In the genomic region with DNA sequence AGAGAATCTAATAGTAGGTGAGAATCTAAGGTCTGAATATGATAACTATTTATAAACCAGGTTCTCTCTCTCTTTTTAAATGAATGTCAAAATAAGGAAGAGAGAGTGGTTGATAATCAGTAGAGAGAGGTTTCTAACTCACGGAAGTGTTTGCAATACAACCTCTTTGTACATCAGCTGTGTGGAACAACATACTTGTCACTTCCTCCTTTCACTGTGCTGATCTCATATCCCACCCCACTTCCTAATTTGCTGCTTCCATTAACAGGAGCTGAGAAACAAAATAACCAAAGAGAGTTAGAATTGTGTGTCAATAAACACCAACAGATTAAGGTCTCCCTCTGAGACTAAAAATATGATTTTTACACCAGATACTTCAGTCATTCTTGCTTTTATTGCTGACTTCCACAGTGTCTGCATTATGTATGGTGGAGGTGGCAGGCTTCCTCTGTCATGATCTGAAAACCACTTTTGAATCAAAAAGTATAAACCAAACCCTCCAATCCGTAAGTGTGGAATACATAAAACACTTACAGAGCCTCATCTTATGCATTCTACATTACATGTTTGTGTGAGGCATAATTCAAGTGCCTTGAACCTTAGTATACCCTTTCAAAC, we compare ENCODE assay signal across 7 cellular contexts. TPM values are rescaled to one million over a fixed set of nuclear protein-coding genes. Genes with fewer than 3 reads are reported as not detected.
DNase-seq lines count a peak whose midpoint lies in the region; ATAC-seq, FAIRE-seq and TF ChIP-seq lines count a peak whose summit lies in the region.

No MANE protein-coding gene starts in this region.

- peaks cover 6% of the 10 kb centered on the region for H3K4me1 Mint-ChIP-seq in neural progenitor cell

- no peaks in the 10 kb centered on the region for H3K9me3 Mint-ChIP-seq in neural progenitor cell

- no peak overlapping the region for H3K27ac Mint-ChIP-seq in neural progenitor cell

- no peaks in the 10 kb centered on the region for H3K4me1 ChIP-seq in neural progenitor cell

- no peak for FAIRE-seq in frontal cortex (lab: Jason Lieb, UNC)

- H3K4me2 ChIP-seq in SU-DHL-6 (ENCODE audit: low read depth, low read length, poor library complexity, severe bottlenecking): peak overlapping the region; percentile 34
- no peak overlapping the region for H3K4me2 ChIP-seq in neural progenitor cell

- H3K79me2 ChIP-seq in SU-DHL-6 (ENCODE audit: insufficient read depth, low read length) (peaks cover 25% of the 10 kb centered on the region), neural progenitor cell (ENCODE audit: low read depth) (peaks cover 97% of the 10 kb centered on the region)

- H3K36me3 ChIP-seq in SU-DHL-6 (ENCODE audit: low read length): no peaks in the 10 kb centered on the region
- H3K36me3 ChIP-seq in neural progenitor cell: no peaks in the 10 kb centered on the region

- H3K36me3 Mint-ChIP-seq in neural progenitor cell: no peaks in the 10 kb centered on the region

- H3K27me3 ChIP-seq in SU-DHL-6 (ENCODE audit: low read length): no peaks in the 10 kb centered on the region
- no peaks in the 10 kb centered on the region for H3K27me3 ChIP-seq in neural progenitor cell

- H3F3A ChIP-seq in SU-DHL-6 (ENCODE audit: insufficient read depth) (peaks cover 4% of the 10 kb centered on the region; the same call in 1 of the 2 replicates), neural progenitor cell (ENCODE audit: low read depth) (no peaks in the 10 kb centered on the region)

- no peaks in the 10 kb centered on the region for H3K27me3 Mint-ChIP-seq in neural progenitor cell (ENCODE audit: insufficient read depth, low read depth)

- no peaks in the 10 kb centered on the region for H3K9me2 ChIP-seq in SU-DHL-6 (replicated peaks; ENCODE audit: insufficient read depth, low read length)

- H3K9ac ChIP-seq in SU-DHL-6 (ENCODE audit: low read length): no peak overlapping the region
- H3K9ac ChIP-seq in neural progenitor cell: no peak overlapping the region

- no peak overlapping the region for H2AFZ ChIP-seq in SU-DHL-6 (ENCODE audit: low read depth, low read length, severe bottlenecking)
- H2AFZ ChIP-seq in neural progenitor cell (replicated peaks): no peak overlapping the region

- H3K27ac ChIP-seq in SU-DHL-6 (ENCODE audit: low read depth, low read length): peak overlapping the region; percentile 42
- H3K27ac ChIP-seq in neural progenitor cell: no peak overlapping the region

- DNase-seq in left colon (no peak), neural progenitor cell (ENCODE audit: low spot score) (no peak), frontal cortex (ENCODE audit: low spot score in 2 of 2) (no peak)
- no peak for DNase-seq in activated naive CD4-positive, alpha-beta T cell treated with anti-CD3 and anti-CD28 coated beads, Interleukin-2, amount 50 U/mL, for 16 hours

- H4K20me1 ChIP-seq in SU-DHL-6 (ENCODE audit: low read depth, low read length) (0 out of 2 replicates have a peak, but pooled peaks cover 6% of the 10 kb centered on the region), neural progenitor cell (ENCODE audit: low read depth) (peaks cover 76% of the 10 kb centered on the region)

- TF ChIP-seq CTCF in SU-DHL-6 (IDR thresholded peaks at IDR 0.05; ENCODE audit: insufficient read depth, low read length, poor library complexity, severe bottlenecking) (no peak), neural progenitor cell (IDR thresholded peaks at IDR 0.05) (no peak)

- H3K4me3 Mint-ChIP-seq in neural progenitor cell: no peak overlapping the region

- H3K4me3 ChIP-seq in SU-DHL-6 (ENCODE audit: insufficient read depth, low read length, poor library complexity, severe bottlenecking) (no peak overlapping the region), neural progenitor cell (no peak overlapping the region)

- ATAC-seq in GM19043 (IDR thresholded peaks at IDR 0.05; ENCODE audit: low read depth, unreplicated experiment): peak; percentile 94
- ATAC-seq in HG02943 (IDR thresholded peaks at IDR 0.05; ENCODE audit: low read depth, unreplicated experiment): peak; percentile 92
- peak; percentile 71 for ATAC-seq in left colon

- intact Hi-C loops in left colon (cut with DNase I, micrococcal nuclease): loop anchor here in 1 of 2 donors (10.0 kb wide), 1 partner anchor 155 kb away; no protein-coding TSS in a partner anchor

- H3K9me3 ChIP-seq in SU-DHL-6 (ENCODE audit: insufficient read depth, low read length): no peaks in the 10 kb centered on the region
- H3K9me3 ChIP-seq in neural progenitor cell (ENCODE audit: low read depth): no peaks in the 10 kb centered on the region

RNA-seq across cellular contexts. Expression of a gene that starts 25.0 kb away (rescaled TPM):
- total RNA-seq in left colon (10 to 100 TPM; 42.1 TPM), neural progenitor cell (ENCODE audit: low replicate concordance) (28.3 and 38.8 TPM in 2 replicates), frontal cortex (31.4 TPM)
